ENCODE assay signal across 10 cellular contexts in the genomic region with DNA sequence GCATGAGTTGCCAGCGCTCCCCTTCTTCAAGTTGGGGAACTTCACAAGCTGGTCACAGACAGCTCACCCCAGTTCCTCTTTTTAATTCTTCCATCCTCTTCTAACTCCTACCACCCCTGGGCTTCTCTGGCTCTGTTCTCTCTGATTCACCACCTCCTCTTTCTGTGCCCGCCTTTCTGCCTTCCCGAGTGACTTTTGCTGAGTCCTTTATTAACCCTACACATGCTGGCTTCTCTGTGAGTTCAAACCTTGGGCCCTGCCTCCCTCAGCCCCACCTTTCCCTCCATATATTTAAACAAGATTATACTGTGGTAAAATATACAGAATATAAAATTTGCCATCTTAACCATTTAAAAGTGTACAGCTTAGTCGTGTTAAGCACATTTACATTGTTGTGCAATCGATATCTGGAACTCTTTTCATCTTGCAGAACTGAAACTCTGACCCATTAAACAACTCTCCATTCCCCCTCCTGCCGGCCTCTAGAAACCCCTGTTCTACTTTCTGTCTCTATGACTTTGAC. TPM values are rescaled to one million over a fixed set of nuclear protein-coding genes. Genes with fewer than 3 reads are reported as not detected.
DNase-seq lines count a peak whose midpoint lies in the region; ATAC-seq and TF ChIP-seq lines count a peak whose summit lies in the region.
"Had no signal": no experiment of that assay in that cellular context is flagged by ENCODE, and none has a peak within 500 bp of the region (broad histone marks: within the 10 kb centered on the region; RNA-seq: fewer than 3 reads in every experiment).

No MANE protein-coding gene starts in this region.

- H3K27ac ChIP-seq in heart left ventricle = peak overlapping the region in 1 of 12 donors; percentile 92
- H3K27ac ChIP-seq: brain microvascular endothelial cell had no signal

- WGBS in heart left ventricle, 4 donors = 69 to 74% (median 71%) methylated on average over 6 of the region's 6 CpGs

- DNase-seq in GM12865 (ENCODE audit: low read depth) (peak; percentile 73), Kasumi-1 (lab: John Stamatoyannopoulos, UW) (peak; percentile 97 to 99), heart left ventricle (no peak), cerebellum (ENCODE audit: low spot score) (no peak), NCI-H510A treated with DMSO at 0.1 percent for 48 hours (lab: John Stamatoyannopoulos, UW) (no peak), NCI-H345 treated with DMSO at 0.1 percent for 48 hours (lab: John Stamatoyannopoulos, UW; ENCODE audit: unreplicated experiment) (no peak), activated gamma-delta T cell (lab: John Stamatoyannopoulos, UW) (no peak)
- DNase-seq: brain microvascular endothelial cell had no signal

- no peak for TF ChIP-seq POLR2A in heart left ventricle (IDR thresholded peaks at IDR 0.05)

- peak; percentile 61 for ATAC-seq in GM21619 (IDR thresholded peaks at IDR 0.05; ENCODE audit: unreplicated experiment)
- peak in 3 of 4 donors; percentile 27 to 53 (median 52) for ATAC-seq in heart left ventricle

- intact Hi-C loops in heart left ventricle (cut with DNase I) = no loop called here

- peaks cover 0 to 74% (median 4%) of the 10 kb centered on the region in 12 donors for H3K4me1 ChIP-seq in heart left ventricle

- TF ChIP-seq CTCF in GM12865 (IDR thresholded peaks at IDR 0.05; ENCODE audit: insufficient read depth, low read depth, low read length, missing control alignments) (no peak), heart left ventricle (IDR thresholded peaks at IDR 0.05) (no peak)

- H3K36me3 ChIP-seq in heart left ventricle = peaks cover 0 to 6% (median 0%) of the 10 kb centered on the region in 9 donors
- H3K36me3 ChIP-seq: brain microvascular endothelial cell had no signal

- no peak overlapping the region for H3K4me3 ChIP-seq in GM12865 (ENCODE audit: low read depth, low read length)
- H3K4me3 ChIP-seq in heart left ventricle = no peak overlapping the region

- no peaks in the 10 kb centered on the region for H3K27me3 ChIP-seq in heart left ventricle
- H3K27me3 ChIP-seq: brain microvascular endothelial cell had no signal

- H3K9me3 ChIP-seq in heart left ventricle = no peaks in the 10 kb centered on the region

RNA-seq across cellular contexts. Expression of a gene that starts 32.0 kb away (rescaled TPM):
- under 1 TPM in 3 of 9 donors, not detected in 6; 0.18 to 0.45 (median 0.19) TPM for total RNA-seq in heart left ventricle
- under 1 TPM in 1 of 2 donors, not detected in 1; 0.08 TPM for polyA plus RNA-seq in heart left ventricle
- 0.73 TPM for total RNA-seq in cerebellum
- total RNA-seq: RPMI7951 had no signal

Comparison
In these comparisons a context has a peak if more than half of its experiments do, and no peak if none do; other contexts are left out.
1. DNase-seq: peak in GM12865 (single experiment) and Kasumi-1 (2 of 2); none in heart left ventricle (0 of 5), cerebellum (single experiment), NCI-H510A treated with DMSO at 0.1 percent for 48 hours (single experiment), NCI-H345 treated with DMSO at 0.1 percent for 48 hours (single experiment) and activated gamma-delta T cell (single experiment).